ENCODE assay signal across 11 cellular contexts in genomic region chrX:122565952-122566351, GRCh38.
DNase-seq lines count a peak whose midpoint lies in the region; ATAC-seq, FAIRE-seq and TF ChIP-seq lines count a peak whose summit lies in the region.
"Had no signal": no experiment of that assay in that cellular context is flagged by ENCODE, and none has a peak within 500 bp of the region (broad histone marks: within the 10 kb centered on the region; RNA-seq: fewer than 3 reads in every experiment).

No MANE protein-coding gene starts in this region.

- no peak for TF ChIP-seq CTCF in pancreas (IDR thresholded peaks at IDR 0.05)

- H3K4me3 ChIP-seq in pancreas = no peak overlapping the region
- H3K4me3 ChIP-seq: upper lobe of right lung had no signal

- H3K27me3 ChIP-seq in pancreas = no peaks in the 10 kb centered on the region
- H3K27me3 ChIP-seq: upper lobe of right lung had no signal

- H3K27ac ChIP-seq in pancreas = no peak overlapping the region
- H3K27ac ChIP-seq: upper lobe of right lung had no signal

- DNase-seq in EL (peak; percentile 96), RPMI7951 (ENCODE audit: low read depth) (peak; percentile 96), fibroblast of peridontal ligament (ENCODE audit: extremely low read depth) (peak; percentile 98), pancreas (peak in 1 of 6 donors; percentile 14)
- no peak for DNase-seq in activated CD4-positive, CD25-positive, alpha-beta regulatory T cell treated with anti-CD3 and anti-CD28 coated beads, Interleukin-2, amount 50 U/mL, for 72 hours
- DNase-seq: DND-41, T-helper 1 cell, upper lobe of right lung had no signal

- no peaks in the 10 kb centered on the region for H3K36me3 ChIP-seq in pancreas
- H3K36me3 ChIP-seq: upper lobe of right lung had no signal

- H3K9me3 ChIP-seq in pancreas = no peaks in the 10 kb centered on the region
- H3K9me3 ChIP-seq: upper lobe of right lung had no signal

- WGBS in pancreas, 2 donors = 6 to 14% methylated on average over 1 of the region's 1 CpG

- peak in 3 of 4 donors; percentile 34 to 53 (median 53) for ATAC-seq in pancreas
- ATAC-seq in GM21360 (IDR thresholded peaks at IDR 0.05; ENCODE audit: unreplicated experiment) = no peak
- no peak for ATAC-seq in HG03025 (IDR thresholded peaks at IDR 0.05; ENCODE audit: low FRiP score, unreplicated experiment)
- no peak for ATAC-seq in GM21786 (IDR thresholded peaks at IDR 0.05; ENCODE audit: unreplicated experiment)
- ATAC-seq: upper lobe of right lung had no signal

- intact Hi-C loops in pancreas (cut with DNase I) = no loop called here

- FAIRE-seq in pancreas (lab: Jason Lieb, UNC) = no peak

- no peaks in the 10 kb centered on the region for H3K4me1 ChIP-seq in pancreas
- H3K4me1 ChIP-seq: upper lobe of right lung had no signal

Comparison
In these comparisons a context has a peak if more than half of its experiments do, and no peak if none do; other contexts are left out.
1. ATAC-seq: peak in pancreas (3 of 4); none in GM21360 (single experiment), HG03025 (single experiment) and GM21786 (single experiment).